ENCODE assay signal across 18 cellular contexts in genomic region chr15:77017091-77017660, GRCh38. TPM values are rescaled to one million over a fixed set of nuclear protein-coding genes. Genes with fewer than 3 reads are reported as not detected.
DNase-seq lines count a peak whose midpoint lies in the region; ATAC-seq lines count a peak whose summit lies in the region.
"Had no signal": no experiment of that assay in that cellular context is flagged by ENCODE, and none has a peak within 500 bp of the region (broad histone marks: within the 10 kb centered on the region; RNA-seq: fewer than 3 reads in every experiment).

No MANE protein-coding gene starts in this region.

- H3K27me3 ChIP-seq in effector memory CD4-positive, alpha-beta T cell (replicated peaks; ENCODE audit: control insufficient read depth, insufficient read depth, low read length, poor library complexity, severe bottlenecking): no peaks in the 10 kb centered on the region

- H3K27ac Mint-ChIP-seq in activated CD4-positive, alpha-beta memory T cell treated with anti-CD3 and anti-CD28 coated beads for 36 hours: peak overlapping the region; percentile 98
- H3K27ac Mint-ChIP-seq in stimulated activated effector memory CD8-positive, alpha-beta T cell treated with anti-CD3 and anti-CD28 coated beads, Interleukin-12 subunit alpha, Interleukin-12 subunit beta, amount 100 ng/mL, for 72 hours: peak overlapping the region; percentile 98

- no peaks in the 10 kb centered on the region for H3K9me3 Mint-ChIP-seq in activated CD4-positive, alpha-beta memory T cell treated with anti-CD3 and anti-CD28 coated beads for 36 hours
- no peaks in the 10 kb centered on the region for H3K9me3 Mint-ChIP-seq in stimulated activated effector memory CD8-positive, alpha-beta T cell treated with anti-CD3 and anti-CD28 coated beads, Interleukin-12 subunit alpha, Interleukin-12 subunit beta, amount 100 ng/mL, for 72 hours

- H3K27me3 Mint-ChIP-seq in activated CD4-positive, alpha-beta memory T cell treated with anti-CD3 and anti-CD28 coated beads for 36 hours: peaks cover 1% of the 10 kb centered on the region

- no peak for ATAC-seq in left cardiac atrium
- ATAC-seq in stimulated activated effector memory CD8-positive, alpha-beta T cell treated with anti-CD3 and anti-CD28 coated beads, Interleukin-12 subunit alpha, Interleukin-12 subunit beta, amount 100 ng/mL, for 72 hours: no peak
- ATAC-seq: Panc1 had no signal

- peak overlapping the region; percentile 68 for H3K27ac ChIP-seq in effector memory CD4-positive, alpha-beta T cell (ENCODE audit: insufficient read depth, low read length, poor library complexity, severe bottlenecking)

- DNase-seq in left cardiac atrium (peak; percentile 15), cardiac septum (ENCODE audit: low spot score) (no peak), HUDEP-2 (lab: John Stamatoyannopoulos, UW; ENCODE audit: unreplicated experiment in 76 of 76) (no peak)
- DNase-seq in activated CD4-positive, alpha-beta memory T cell treated with anti-CD3 and anti-CD28 coated beads for 36 hours: no peak
- no peak for DNase-seq in effector memory CD4-positive, alpha-beta T cell
- no peak for DNase-seq in stimulated activated effector memory CD8-positive, alpha-beta T cell treated with anti-CD3 and anti-CD28 coated beads, Interleukin-12 subunit alpha, Interleukin-12 subunit beta, amount 100 ng/mL, for 72 hours (ENCODE audit: low spot score in 2 of 2)
- DNase-seq in stimulated activated CD4-positive, alpha-beta T cell treated with anti-CD3 and anti-CD28 coated beads, Interleukin-12 subunit alpha, Interleukin-12 subunit beta, amount 100 ng/mL, for 4 hours: no peak
- no peak for DNase-seq in activated CD8-positive, alpha-beta memory T cell treated with anti-CD3 and anti-CD28 coated beads for 24 hours
- DNase-seq: cortex of kidney; NCI-H1417; NCI-H2107; stimulated activated CD4-positive, alpha-beta T cell treated with anti-CD3 and anti-CD28 coated beads, Interleukin-4, amount 100 ng/mL, for 24 hours; T1000 had no signal

- H3K36me3 ChIP-seq in effector memory CD4-positive, alpha-beta T cell (ENCODE audit: control insufficient read depth, insufficient read depth, low read length): peaks cover 31% of the 10 kb centered on the region

- POLR2A ChIA-PET in activated CD4-positive, alpha-beta memory T cell treated with anti-CD3 and anti-CD28 coated beads for 36 hours (lab: Charles Lee): interaction anchor here (0.9 to 3.9 kb wide), 2 partner anchors 14 to 22 kb away, joined by 4 to 18 read pairs; partner anchors contain the start of gene PSTPIP1

- intact Hi-C loops in left cardiac atrium (cut with DNase I) (no loop called here), cardiac septum (cut with DNase I) (no loop called here)
- intact Hi-C loops in activated CD4-positive, alpha-beta memory T cell treated with anti-CD3 and anti-CD28 coated beads for 36 hours (cut with micrococcal nuclease): no loop called here

- no peak overlapping the region for H3K4me3 ChIP-seq in effector memory CD4-positive, alpha-beta T cell (ENCODE audit: insufficient read depth, low read depth, low read length, poor library complexity, severe bottlenecking)
- H3K4me3 ChIP-seq: smooth muscle cell had no signal

- H3K4me1 ChIP-seq in effector memory CD4-positive, alpha-beta T cell (ENCODE audit: control insufficient read depth, insufficient read depth, low read length, poor library complexity, severe bottlenecking): peaks cover 87% of the 10 kb centered on the region

- H3K4me1 Mint-ChIP-seq in activated CD4-positive, alpha-beta memory T cell treated with anti-CD3 and anti-CD28 coated beads for 36 hours (ENCODE audit: low read depth): peaks cover 90% of the 10 kb centered on the region
- peaks cover 97% of the 10 kb centered on the region for H3K4me1 Mint-ChIP-seq in stimulated activated effector memory CD8-positive, alpha-beta T cell treated with anti-CD3 and anti-CD28 coated beads, Interleukin-12 subunit alpha, Interleukin-12 subunit beta, amount 100 ng/mL, for 72 hours

- CTCF ChIA-PET in activated CD4-positive, alpha-beta memory T cell treated with anti-CD3 and anti-CD28 coated beads for 36 hours (lab: Charles Lee): interaction anchor here (1.1 to 1.5 kb wide), 3 partner anchors 30 to 112 kb away, joined by 3 to 5 read pairs (median 3); partner anchors contain the start of gene SCAPER

- peaks cover 31% of the 10 kb centered on the region for H3K36me3 Mint-ChIP-seq in activated CD4-positive, alpha-beta memory T cell treated with anti-CD3 and anti-CD28 coated beads for 36 hours
- H3K36me3 Mint-ChIP-seq in stimulated activated effector memory CD8-positive, alpha-beta T cell treated with anti-CD3 and anti-CD28 coated beads, Interleukin-12 subunit alpha, Interleukin-12 subunit beta, amount 100 ng/mL, for 72 hours: peaks cover 75% of the 10 kb centered on the region

- no peak overlapping the region for H3K4me3 Mint-ChIP-seq in activated CD4-positive, alpha-beta memory T cell treated with anti-CD3 and anti-CD28 coated beads for 36 hours
- peak overlapping the region; percentile 68 for H3K4me3 Mint-ChIP-seq in stimulated activated effector memory CD8-positive, alpha-beta T cell treated with anti-CD3 and anti-CD28 coated beads, Interleukin-12 subunit alpha, Interleukin-12 subunit beta, amount 100 ng/mL, for 72 hours

- no peaks in the 10 kb centered on the region for H3K9me3 ChIP-seq in effector memory CD4-positive, alpha-beta T cell (ENCODE audit: control insufficient read depth, low read length)

RNA-seq across cellular contexts. Expression of gene PSTPIP1, which starts 22.2 kb away (rescaled TPM):
- total RNA-seq in left cardiac atrium: 10 to 100 TPM in 1 of 2 donors, 1 to 10 TPM in 1; 6.1 to 14.1 TPM
- total RNA-seq in cardiac septum: 2.7 TPM
- 100 to 1,000 TPM; 155 to 164 TPM for total RNA-seq in activated CD4-positive, alpha-beta memory T cell treated with anti-CD3 and anti-CD28 coated beads for 36 hours
- total RNA-seq: fibroblast of villous mesenchyme, NCI-H460, SK-MEL-5, smooth muscle cell had no signal

RNA-seq across cellular contexts. Expression of gene TSPAN3, which starts 53.7 kb away (rescaled TPM):
- total RNA-seq in left cardiac atrium (100 to 1,000 TPM; 143 to 151 TPM), cardiac septum (101 TPM)
- total RNA-seq in activated CD4-positive, alpha-beta memory T cell treated with anti-CD3 and anti-CD28 coated beads for 36 hours: 10 to 100 TPM; 28.9 to 29.1 TPM

Comparison
In these comparisons a context has a peak if more than half of its experiments do, and no peak if none do; other contexts are left out.
1. RNA of gene PSTPIP1, which starts 22.2 kb away (total RNA-seq): 155 to 164 TPM in activated CD4-positive, alpha-beta memory T cell treated with anti-CD3 and anti-CD28 coated beads for 36 hours; 6.1 to 14.1 TPM in left cardiac atrium and 2.7 TPM in cardiac septum (single experiment); every median in the first group is over 10 times any median in the second.